In genomic region chr10:104892879-104893278, GRCh38 we compare ENCODE assay signal across 23 cellular contexts.
"Had no signal": no experiment of that assay in that cellular context is flagged by ENCODE, and none has a peak within 500 bp of the region (broad histone marks: within the 10 kb centered on the region; RNA-seq: fewer than 3 reads in every experiment).

No MANE protein-coding gene starts in this region.

- H3K27me3 Mint-ChIP-seq: activated CD4-positive, alpha-beta T cell treated with anti-CD3 and anti-CD28 coated beads, Interleukin-2, amount 10 ng/mL, durations not matched to agents 24 days and 14 days; central memory CD8-positive, alpha-beta T cell had no signal

- H3K27ac Mint-ChIP-seq: activated CD4-positive, alpha-beta memory T cell treated with anti-CD3 and anti-CD28 coated beads for 36 hours; activated CD4-positive, alpha-beta T cell treated with anti-CD3 and anti-CD28 coated beads, Interleukin-2, amount 10 ng/mL, durations not matched to agents 24 days and 14 days; activated naive CD4-positive, alpha-beta T cell treated with anti-CD3 and anti-CD28 coated beads for 36 hours; activated naive CD8-positive, alpha-beta T cell; activated T-helper 17 cell treated with anti-CD3 and anti-CD28 coated beads, Interleukin-2, amount 50 U/mL, for 72 hours; brain; T-helper 17 cell; WTC11 had no signal

- DNase-seq: activated CD4-positive, alpha-beta memory T cell treated with anti-CD3 and anti-CD28 coated beads for 36 hours; activated CD4-positive, alpha-beta T cell treated with anti-CD3 and anti-CD28 coated beads, Interleukin-2, amount 10 ng/mL, durations not matched to agents 24 days and 14 days; activated CD4-positive, CD25-positive, alpha-beta regulatory T cell treated with anti-CD3 and anti-CD28 coated beads, Interleukin-2, amount 50 U/mL, for 72 hours; activated CD8-positive, alpha-beta memory T cell treated with anti-CD3 and anti-CD28 coated beads for 24 hours; activated gamma-delta T cell; activated naive CD4-positive, alpha-beta T cell treated with anti-CD3 and anti-CD28 coated beads for 36 hours; activated T-cell treated with anti-CD3 and anti-CD28 coated beads, Interleukin-2, amount 50 U/mL, for 4 hours; amygdala; NCI-H1092; NCI-H1417; NCI-H1694; NCI-H2029 treated with DMSO at 0.1 percent for 48 hours; NCI-H446; NCI-H524; PC-3; SHP77; T-helper 17 cell; T-helper 9 cell had no signal

- H3K4me3 Mint-ChIP-seq: activated CD4-positive, alpha-beta memory T cell treated with anti-CD3 and anti-CD28 coated beads for 36 hours; activated CD4-positive, alpha-beta T cell treated with anti-CD3 and anti-CD28 coated beads, Interleukin-2, amount 10 ng/mL, durations not matched to agents 24 days and 14 days; activated naive CD4-positive, alpha-beta T cell treated with anti-CD3 and anti-CD28 coated beads for 36 hours; activated naive CD8-positive, alpha-beta T cell; activated T-cell treated with anti-CD3 and anti-CD28 coated beads, Interleukin-2, amount 50 U/mL, for 4 hours; activated T-helper 17 cell treated with anti-CD3 and anti-CD28 coated beads, Interleukin-2, amount 50 U/mL, for 72 hours; brain; central memory CD8-positive, alpha-beta T cell; T-helper 17 cell; WTC11 had no signal

- ATAC-seq: activated T-cell treated with anti-CD3 and anti-CD28 coated beads, Interleukin-2, amount 50 U/mL, for 4 hours; activated T-helper 17 cell treated with anti-CD3 and anti-CD28 coated beads, Interleukin-2, amount 50 U/mL, for 72 hours; PC-3; T-helper 17 cell; WTC11 had no signal

- H3K4me1 Mint-ChIP-seq: activated CD4-positive, alpha-beta T cell treated with anti-CD3 and anti-CD28 coated beads, Interleukin-2, amount 10 ng/mL, durations not matched to agents 24 days and 14 days; activated T-helper 17 cell treated with anti-CD3 and anti-CD28 coated beads, Interleukin-2, amount 50 U/mL, for 72 hours; central memory CD8-positive, alpha-beta T cell; T-helper 17 cell; WTC11 had no signal

- H3K36me3 Mint-ChIP-seq: activated CD4-positive, alpha-beta memory T cell treated with anti-CD3 and anti-CD28 coated beads for 36 hours had no signal
